In genomic region chr2:19887508-19887907, GRCh38 we compare ENCODE assay signal across 18 cellular contexts. TPM values are rescaled to one million over a fixed set of nuclear protein-coding genes. Genes with fewer than 3 reads are reported as not detected.
DNase-seq lines count a peak whose midpoint lies in the region; FAIRE-seq and TF ChIP-seq lines count a peak whose summit lies in the region.
"Had no signal": no experiment of that assay in that cellular context is flagged by ENCODE, and none has a peak within 500 bp of the region (broad histone marks: within the 10 kb centered on the region; RNA-seq: fewer than 3 reads in every experiment).

No MANE protein-coding gene starts in this region.

- peaks cover 9% of the 10 kb centered on the region for H3K9me3 Mint-ChIP-seq in dendritic cell treated with granulocyte-macrophage colony-stimulating factor and Interleukin-4, amounts not matched to agents 40 ng/mL and 50 ng/mL, for 4 days
- no peaks in the 10 kb centered on the region for H3K9me3 Mint-ChIP-seq in chondrocyte (ENCODE audit: low read depth)

- H3K9ac ChIP-seq in MM.1S (ENCODE audit: low read length) = no peak overlapping the region
- H3K9ac ChIP-seq: BLaER1 had no signal

- H3K79me2 ChIP-seq in MM.1S (ENCODE audit: low read length) = no peaks in the 10 kb centered on the region

- 32 to 61% (median 54%) methylated on average over 7 of the region's 7 CpGs for WGBS in small intestine, 3 donors

- H3K4me3 ChIP-seq in NB4 (ENCODE audit: low read depth, low read length) (no peak overlapping the region), small intestine (ENCODE audit: low read depth in 1 of 2, low read length in 2 of 2) (no peak overlapping the region), MM.1S (ENCODE audit: low read length) (no peak overlapping the region)
- H3K4me3 ChIP-seq: BLaER1 had no signal

- peak; percentile 38 for DNase-seq in NCI-H82 (lab: John Stamatoyannopoulos, UW)
- DNase-seq in NCI-H82 treated with DMSO at 0.1 percent for 48 hours (lab: John Stamatoyannopoulos, UW; ENCODE audit: unreplicated experiment) = no peak
- peak; percentile 27 for DNase-seq in NB4 (ENCODE audit: low read depth)
- peak; percentile 57 for DNase-seq in small intestine
- DNase-seq in chondrocyte (ENCODE audit: low spot score) = no peak
- no peak for DNase-seq in foreskin melanocyte
- DNase-seq in MM.1S = no peak
- DNase-seq: DMS 273 treated with DMSO at 0.1 percent for 48 hours, NCI-H1048, NCI-H1694, NCI-H2107, NCI-H226, NCI-H526 treated with DMSO at 0.1 percent for 48 hours, SHP77 treated with DMSO at 0.1 percent for 48 hours had no signal

- H3F3A ChIP-seq in MM.1S (ENCODE audit: insufficient read depth, low read length) = no peaks in the 10 kb centered on the region

- no peak for TF ChIP-seq CTCF in NB4 (IDR thresholded peaks at IDR 0.05; ENCODE audit: low read depth, low read length)
- TF ChIP-seq CTCF in chondrocyte (IDR thresholded peaks at IDR 0.05) = no peak
- no peak for TF ChIP-seq CTCF in MM.1S (IDR thresholded peaks at IDR 0.05; ENCODE audit: low read length)

- H3K36me3 ChIP-seq in small intestine (ENCODE audit: control insufficient read depth in 2 of 2, insufficient read depth in 2 of 2, low read length in 2 of 2) = no peaks in the 10 kb centered on the region
- H3K36me3 ChIP-seq in MM.1S (replicated peaks; ENCODE audit: insufficient read depth, low read length) = no peaks in the 10 kb centered on the region
- H3K36me3 ChIP-seq: BLaER1 had no signal

- no peaks in the 10 kb centered on the region for H3K9me2 ChIP-seq in MM.1S (replicated peaks; ENCODE audit: insufficient read depth, low read length)

- H3K4me1 Mint-ChIP-seq in dendritic cell treated with granulocyte-macrophage colony-stimulating factor and Interleukin-4, amounts not matched to agents 40 ng/mL and 50 ng/mL, for 4 days (ENCODE audit: low read depth) = peaks cover 68% of the 10 kb centered on the region
- peaks cover 14% of the 10 kb centered on the region for H3K4me1 Mint-ChIP-seq in chondrocyte (ENCODE audit: low read depth)

- peaks cover 3% of the 10 kb centered on the region for H3K27me3 Mint-ChIP-seq in dendritic cell treated with granulocyte-macrophage colony-stimulating factor and Interleukin-4, amounts not matched to agents 40 ng/mL and 50 ng/mL, for 4 days
- H3K27me3 Mint-ChIP-seq in chondrocyte (ENCODE audit: low read depth) = no peaks in the 10 kb centered on the region

- H3K27me3 ChIP-seq in small intestine (ENCODE audit: control insufficient read depth in 2 of 2, insufficient read depth in 2 of 2, low read length in 2 of 2) (no peaks in the 10 kb centered on the region), MM.1S (replicated peaks; ENCODE audit: insufficient read depth, low read length) (no peaks in the 10 kb centered on the region)
- H3K27me3 ChIP-seq: BLaER1 had no signal

- H3K27ac ChIP-seq in small intestine (ENCODE audit: low read depth in 1 of 2, low read length in 1 of 2) = no peak overlapping the region
- no peak overlapping the region for H3K27ac ChIP-seq in MM.1S (ENCODE audit: low read length)
- H3K27ac ChIP-seq: 22Rv1, BLaER1 had no signal

- H3K9me3 ChIP-seq in small intestine (ENCODE audit: control insufficient read depth, low read depth) = no peaks in the 10 kb centered on the region
- H3K9me3 ChIP-seq in MM.1S (replicated peaks; ENCODE audit: insufficient read depth, low read length) = no peaks in the 10 kb centered on the region
- H3K9me3 ChIP-seq: BLaER1 had no signal

- H3K4me2 ChIP-seq in MM.1S (ENCODE audit: low read depth, low read length) = no peak overlapping the region

- intact Hi-C loops in dendritic cell treated with granulocyte-macrophage colony-stimulating factor and Interleukin-4, amounts not matched to agents 40 ng/mL and 50 ng/mL, for 4 days (cut with micrococcal nuclease) = no loop called here

- H4K20me1 ChIP-seq in MM.1S (ENCODE audit: insufficient read depth, low read length) = no peaks in the 10 kb centered on the region
- H4K20me1 ChIP-seq: BLaER1 had no signal

- H3K27ac Mint-ChIP-seq in dendritic cell treated with granulocyte-macrophage colony-stimulating factor and Interleukin-4, amounts not matched to agents 40 ng/mL and 50 ng/mL, for 4 days = peak overlapping the region; percentile 55
- no peak overlapping the region for H3K27ac Mint-ChIP-seq in chondrocyte (ENCODE audit: unreplicated experiment)

- FAIRE-seq in small intestine (lab: Jason Lieb, UNC) = no peak
- FAIRE-seq: RCC 7860 had no signal

- no peak for TF ChIP-seq POLR2A in NB4 (IDR thresholded peaks at IDR 0.05; ENCODE audit: extremely low read depth, insufficient read length)

- no peaks in the 10 kb centered on the region for H3K4me1 ChIP-seq in small intestine (ENCODE audit: control insufficient read depth in 2 of 2, insufficient read depth in 1 of 2, low read depth in 1 of 2, low read length in 1 of 2)
- H3K4me1 ChIP-seq in MM.1S (ENCODE audit: low read length) = 0 out of 2 replicates have a peak, but pooled peaks cover 8% of the 10 kb centered on the region

- no peak overlapping the region for H2AFZ ChIP-seq in MM.1S (ENCODE audit: low read length)

- no peak overlapping the region for H3K4me3 Mint-ChIP-seq in dendritic cell treated with granulocyte-macrophage colony-stimulating factor and Interleukin-4, amounts not matched to agents 40 ng/mL and 50 ng/mL, for 4 days
- H3K4me3 Mint-ChIP-seq in chondrocyte (ENCODE audit: unreplicated experiment) = no peak overlapping the region

- H3K36me3 Mint-ChIP-seq in dendritic cell treated with granulocyte-macrophage colony-stimulating factor and Interleukin-4, amounts not matched to agents 40 ng/mL and 50 ng/mL, for 4 days (ENCODE audit: low read depth) = peaks cover 6% of the 10 kb centered on the region
- H3K36me3 Mint-ChIP-seq in chondrocyte (ENCODE audit: low read depth) = peaks cover 2% of the 10 kb centered on the region

RNA-seq across cellular contexts. Expression of gene TTC32, which starts 14.3 kb away (rescaled TPM):
- polyA plus RNA-seq in small intestine = 10 to 100 TPM; 11.6 to 20.8 (median 15.7) TPM
- total RNA-seq in chondrocyte = 5.8 to 8.0 TPM (median 6.7 TPM) in 3 replicates

Comparison
In these comparisons a context has a peak if more than half of its experiments do, and no peak if none do; other contexts are left out.
1. DNase-seq: peak in NCI-H82 (single experiment), NB4 (single experiment) and small intestine (single experiment); none in NCI-H82 treated with DMSO at 0.1 percent for 48 hours (single experiment), chondrocyte (single experiment), foreskin melanocyte (single experiment) and MM.1S (single experiment).